ENCODE assay signal across 15 cellular contexts in the genomic region with DNA sequence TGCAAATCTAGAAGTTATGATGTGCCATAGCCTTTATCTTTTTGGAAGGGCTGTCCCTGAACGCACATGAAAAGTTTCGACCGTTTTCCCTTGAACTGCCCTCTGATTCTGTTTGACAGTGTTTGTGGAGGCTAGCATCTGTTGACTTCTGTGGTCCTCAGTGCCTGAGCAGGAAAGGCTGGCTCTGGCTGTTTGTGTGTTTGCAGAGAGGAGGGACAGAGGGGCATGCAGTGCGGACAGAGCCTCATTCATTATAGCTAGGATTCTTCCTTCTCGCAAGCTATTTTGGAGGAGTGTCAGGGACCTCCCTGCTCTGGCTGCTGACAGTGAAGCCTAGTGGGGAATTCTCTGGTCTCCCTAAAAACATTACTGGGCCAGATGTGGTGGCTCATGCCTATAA.
DNase-seq lines count a peak whose midpoint lies in the region; ATAC-seq and TF ChIP-seq lines count a peak whose summit lies in the region.
"Had no signal": no experiment of that assay in that cellular context is flagged by ENCODE, and none has a peak within 500 bp of the region (broad histone marks: within the 10 kb centered on the region; RNA-seq: fewer than 3 reads in every experiment).

No MANE protein-coding gene starts in this region.

- H4K20me1 ChIP-seq in IMR-90 (ENCODE audit: insufficient read depth, low read length) (no peaks in the 10 kb centered on the region), osteoblast (ENCODE audit: insufficient read depth, low read length) (no peaks in the 10 kb centered on the region), PC-3 (ENCODE audit: low read length) (no peaks in the 10 kb centered on the region)

- no peak for TF ChIP-seq RAD21 in IMR-90 (IDR thresholded peaks at IDR 0.05; ENCODE audit: low read length)

- H3K56ac ChIP-seq in IMR-90 (ENCODE audit: extremely low read depth, insufficient read depth, low read length) (no peak overlapping the region), mesendoderm (ENCODE audit: low read length) (no peak overlapping the region)

- TF ChIP-seq EP300 in esophagus muscularis mucosa (IDR thresholded peaks at IDR 0.05) = no peak

- intact Hi-C loops in IMR-90 (cut with micrococcal nuclease) = no loop called here
- intact Hi-C loops in esophagus muscularis mucosa (cut with DNase I) = no loop called here
- intact Hi-C loops in PC-3 (cut with micrococcal nuclease) = no loop called here

- H3K79me2 ChIP-seq in osteoblast (ENCODE audit: insufficient read depth, low read length) = no peaks in the 10 kb centered on the region
- no peaks in the 10 kb centered on the region for H3K79me2 ChIP-seq in PC-3 (ENCODE audit: low read length)
- no peaks in the 10 kb centered on the region for H3K79me2 ChIP-seq in mesendoderm (ENCODE audit: control insufficient read depth, insufficient read depth, low read length)

- peak overlapping the region; percentile 36; the same call in 1 of the 2 replicates for H2BK20ac ChIP-seq in IMR-90 (ENCODE audit: low read depth, low read length)

- H2BK120ac ChIP-seq in IMR-90 (ENCODE audit: low read depth, low read length) (peak overlapping the region; percentile 85; the same call in 1 of the 2 replicates), mesendoderm (ENCODE audit: low read depth, low read length) (no peak overlapping the region)

- H4K5ac ChIP-seq in IMR-90 (ENCODE audit: low read depth, low read length) = peak overlapping the region; percentile 93; the same call in 1 of the 2 replicates
- H4K5ac ChIP-seq in mesendoderm (ENCODE audit: low read length) = no peak overlapping the region

- no CpG with 5 or more reads among the region's 5 CpGs for WGBS in IMR-90 (ENCODE audit: extremely low coverage in 2 of 2, insufficient read length in 1 of 2), 2 experiments
- 88% methylated on average over 5 of the region's 5 CpGs for WGBS in esophagus muscularis mucosa
- no CpG with 5 or more reads among the region's 5 CpGs for WGBS in mesendoderm (ENCODE audit: extremely low coverage, insufficient coverage, low lambda C conversion rate)

- no peak overlapping the region for H2BK5ac ChIP-seq in IMR-90 (ENCODE audit: low read depth, low read length, poor library complexity, severe bottlenecking)
- no peak overlapping the region for H2BK5ac ChIP-seq in mesendoderm (ENCODE audit: low read length)

- no peak overlapping the region; a peak in 2 of 4 replicates for H4K8ac ChIP-seq in IMR-90 (ENCODE audit: low read depth in 2 of 2, low read length in 2 of 2)
- no peak overlapping the region for H4K8ac ChIP-seq in mesendoderm (ENCODE audit: low read depth, low read length)

- POLR2A ChIA-PET in IMR-90 (lab: Charles Lee; ENCODE audit: unreplicated experiment) = no interaction called here
- POLR2A ChIA-PET in PC-3 (lab: Charles Lee; ENCODE audit: unreplicated experiment) = no interaction called here

- CTCF ChIA-PET in IMR-90 (lab: Yijun Ruan, JAX) (no interaction called here), PC-3 (lab: Charles Lee) (interaction anchor here (0.7 kb wide), 1 partner anchor 129 kb away, joined by 4 read pairs; no protein-coding TSS in a partner anchor)

- H3K4me3 ChIP-seq in IMR-90 (ENCODE audit: insufficient read depth, low read depth, low read length) = no peak overlapping the region
- no peak overlapping the region for H3K4me3 ChIP-seq in esophagus muscularis mucosa
- no peak overlapping the region for H3K4me3 ChIP-seq in osteoblast (ENCODE audit: insufficient read depth, low read length)
- H3K4me3 ChIP-seq in PC-3 (ENCODE audit: low read length) = no peak overlapping the region
- H3K4me3 ChIP-seq in mesendoderm (ENCODE audit: low read length) = no peak overlapping the region
- H3K4me3 ChIP-seq: GM12878, GM23248 had no signal

- H3K36me3 ChIP-seq in IMR-90 (ENCODE audit: control insufficient read depth, insufficient read depth, low read length) (peaks cover 20% of the 10 kb centered on the region), esophagus muscularis mucosa (peaks cover 46 to 99% (median 94%) of the 10 kb centered on the region in 4 donors), osteoblast (ENCODE audit: insufficient read depth, low read length) (no peaks in the 10 kb centered on the region), PC-3 (ENCODE audit: low read depth, low read length) (no peaks in the 10 kb centered on the region), mesendoderm (ENCODE audit: control insufficient read depth, insufficient read depth, low read length) (no peaks in the 10 kb centered on the region)

- H2AK9ac ChIP-seq in IMR-90 (replicated peaks; ENCODE audit: low read depth, low read length, poor library complexity) = no peak overlapping the region

- H3K4ac ChIP-seq in IMR-90 (ENCODE audit: low read depth, low read length) = no peak overlapping the region
- H3K4ac ChIP-seq in mesendoderm (ENCODE audit: low read depth, low read length) = no peak overlapping the region

- H3K79me1 ChIP-seq in IMR-90 (ENCODE audit: low read depth in 1 of 2, low read length in 2 of 2) = no peaks in the 10 kb centered on the region
- no peaks in the 10 kb centered on the region for H3K79me1 ChIP-seq in mesendoderm (ENCODE audit: low read length)

- H2AK5ac ChIP-seq in IMR-90 (ENCODE audit: low read depth, low read length) (no peak overlapping the region), mesendoderm (ENCODE audit: low read length) (no peak overlapping the region)

- no peak overlapping the region for H3K14ac ChIP-seq in IMR-90 (replicated peaks; ENCODE audit: low read depth, low read length)

- H3K9ac ChIP-seq in IMR-90 (ENCODE audit: low read depth, low read length) (no peak overlapping the region), PC-3 (ENCODE audit: low read length) (no peak overlapping the region), mesendoderm (ENCODE audit: low read length) (no peak overlapping the region)
- H3K9ac ChIP-seq: GM23248 had no signal

- H2BK15ac ChIP-seq in IMR-90 (ENCODE audit: low read depth, low read length) (no peak overlapping the region), mesendoderm (replicated peaks; ENCODE audit: low read depth) (no peak overlapping the region)

- peaks cover 10% of the 10 kb centered on the region for H3K9me1 ChIP-seq in IMR-90 (ENCODE audit: insufficient read depth, low read length)

- dilution Hi-C loops in IMR-90 (cut with HindIII; ENCODE audit: low sequenced_read_pairs, unreplicated experiment) = no loop called here

- H3K18ac ChIP-seq in IMR-90 (ENCODE audit: low read depth, low read length) = peak overlapping the region; percentile 86
- no peak overlapping the region for H3K18ac ChIP-seq in mesendoderm (ENCODE audit: low read length)

- in situ Hi-C loops in IMR-90 (cut with MboI; ENCODE audit: low sequenced_read_pairs) = no loop called here

- H3K9me3 ChIP-seq in IMR-90 (ENCODE audit: control insufficient read depth, insufficient read depth, low read length) (no peaks in the 10 kb centered on the region), esophagus muscularis mucosa (no peaks in the 10 kb centered on the region), osteoblast (ENCODE audit: low read depth, low read length) (no peaks in the 10 kb centered on the region), PC-3 (ENCODE audit: low read length) (no peaks in the 10 kb centered on the region)
- H3K9me3 ChIP-seq: BE2C had no signal

- no peak overlapping the region for H2AFZ ChIP-seq in IMR-90 (replicated peaks; ENCODE audit: low read length, poor library complexity)
- H2AFZ ChIP-seq in osteoblast (ENCODE audit: low read length) = peak overlapping the region; percentile 23
- H2AFZ ChIP-seq in PC-3 (ENCODE audit: low read length) = no peak overlapping the region
- H2AFZ ChIP-seq: GM23248 had no signal

- H3K27ac ChIP-seq in IMR-90 (ENCODE audit: insufficient read depth, low read length) = no peak overlapping the region
- no peak overlapping the region for H3K27ac ChIP-seq in esophagus muscularis mucosa (replicated peaks in 1 of 4)
- no peak overlapping the region for H3K27ac ChIP-seq in osteoblast (ENCODE audit: low read depth, low read length)
- H3K27ac ChIP-seq in PC-3 (ENCODE audit: low read length) = no peak overlapping the region
- H3K27ac ChIP-seq in mesendoderm (ENCODE audit: low read depth, low read length) = no peak overlapping the region
- H3K27ac ChIP-seq: C4-2B, GM23248 had no signal

- H3K4me1 ChIP-seq in IMR-90 (ENCODE audit: control insufficient read depth, insufficient read depth, low read length) (peaks cover 2% of the 10 kb centered on the region; the same call in 1 of the 2 replicates), esophagus muscularis mucosa (no peaks in the 10 kb centered on the region), osteoblast (ENCODE audit: insufficient read depth, low read length) (no peaks in the 10 kb centered on the region), PC-3 (ENCODE audit: insufficient read depth, low read length) (no peaks in the 10 kb centered on the region), mesendoderm (ENCODE audit: control insufficient read depth, low read depth, low read length) (no peaks in the 10 kb centered on the region)
- H3K4me1 ChIP-seq: BE2C had no signal

- no peak overlapping the region for H3K4me2 ChIP-seq in IMR-90 (ENCODE audit: low read depth, low read length)
- no peak overlapping the region for H3K4me2 ChIP-seq in osteoblast (ENCODE audit: insufficient read depth, low read length)
- H3K4me2 ChIP-seq in PC-3 (ENCODE audit: low read length) = no peak overlapping the region
- H3K4me2 ChIP-seq in mesendoderm (ENCODE audit: low read length) = no peak overlapping the region

- DNase-seq in IMR-90 (no peak), esophagus muscularis mucosa (ENCODE audit: extremely low spot score) (peak; percentile 66), osteoblast (ENCODE audit: insufficient read length, low spot score, missing footprints) (no peak), PC-3 (no peak), NCI-H1930 (lab: John Stamatoyannopoulos, UW) (no peak), mesendoderm (no peak)
- DNase-seq: BE2C; CD4-positive, alpha-beta memory T cell; DMS79; GM23248; H9 had no signal

- H4K91ac ChIP-seq in IMR-90 (ENCODE audit: insufficient read depth, low read depth, low read length) = 0 out of 2 replicates have a peak overlapping the region, but pooled peaks have one; percentile 1

- ATAC-seq in IMR-90 (ENCODE audit: low read depth) = no peak
- ATAC-seq in HG02885 (IDR thresholded peaks at IDR 0.05; ENCODE audit: poor library complexity, unreplicated experiment) = no peak
- no peak for ATAC-seq in PC-3
- ATAC-seq: GM12878, HepG2 had no signal

- no peak overlapping the region for H3K23ac ChIP-seq in IMR-90 (ENCODE audit: low read depth, low read length)
- no peak overlapping the region for H3K23ac ChIP-seq in mesendoderm (ENCODE audit: low read length)

- BruUV-seq in IMR-90 (replicated peaks; lab: Mats Ljungman, UMichigan) (no TSS peak), PC-3 (replicated peaks; lab: Mats Ljungman, UMichigan) (no TSS peak)

- no peaks in the 10 kb centered on the region for H3F3A ChIP-seq in PC-3 (ENCODE audit: low read length, unreplicated experiment)

- TF ChIP-seq POLR2A in IMR-90 (IDR thresholded peaks at IDR 0.05; ENCODE audit: low read depth, low read length) (no peak), esophagus muscularis mucosa (IDR thresholded peaks at IDR 0.05; ENCODE audit: low read depth) (no peak)

- no peaks in the 10 kb centered on the region for H3K27me3 ChIP-seq in IMR-90 (ENCODE audit: control insufficient read depth, insufficient read depth, low read length)
- no peaks in the 10 kb centered on the region for H3K27me3 ChIP-seq in esophagus muscularis mucosa
- H3K27me3 ChIP-seq in osteoblast (ENCODE audit: insufficient read depth, low read length) = no peaks in the 10 kb centered on the region
- no peaks in the 10 kb centered on the region for H3K27me3 ChIP-seq in PC-3 (ENCODE audit: low read length)
- no peaks in the 10 kb centered on the region for H3K27me3 ChIP-seq in mesendoderm (ENCODE audit: insufficient read depth, low read length, poor library complexity)
- H3K27me3 ChIP-seq: BE2C had no signal

- H3K9me2 ChIP-seq in PC-3 (replicated peaks; ENCODE audit: low read length) = no peaks in the 10 kb centered on the region

- TF ChIP-seq CTCF in IMR-90 (conservative IDR thresholded peaks at IDR 0.05; ENCODE audit: low read depth, low read length) (no peak), esophagus muscularis mucosa (IDR thresholded peaks at IDR 0.05) (no peak), osteoblast (IDR thresholded peaks at IDR 0.05; ENCODE audit: extremely low read depth, low read depth, low read length) (no peak), PC-3 (conservative IDR thresholded peaks at IDR 0.05; ENCODE audit: low read depth, low read length) (no peak)
